Comparison of ENCODE assay signal across 13 cellular contexts in the genomic region with DNA sequence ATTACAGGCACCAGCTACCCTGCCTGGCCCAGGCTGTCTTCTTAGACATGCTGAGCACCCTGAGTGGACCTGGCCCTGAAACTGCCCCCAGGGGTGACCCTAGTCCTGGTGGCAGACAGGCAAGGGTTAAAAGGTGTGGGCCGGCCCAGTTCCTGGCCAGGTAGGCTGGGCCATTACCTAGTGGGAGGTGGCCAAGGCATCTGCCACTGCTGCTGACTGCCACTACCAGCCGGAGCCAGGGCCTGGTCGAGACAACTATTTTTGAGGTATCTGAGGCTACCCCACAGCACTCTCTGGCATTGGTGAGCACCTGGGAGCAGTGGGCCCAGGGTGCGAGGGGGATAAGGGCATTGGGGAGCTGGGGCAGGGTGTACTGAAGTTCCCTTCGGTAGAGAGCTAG. TPM values are rescaled to one million over a fixed set of nuclear protein-coding genes. Genes with fewer than 3 reads are reported as not detected.
DNase-seq lines count a peak whose midpoint lies in the region; ATAC-seq and TF ChIP-seq lines count a peak whose summit lies in the region.
"Had no signal": no experiment of that assay in that cellular context is flagged by ENCODE, and none has a peak within 500 bp of the region (broad histone marks: within the 10 kb centered on the region; RNA-seq: fewer than 3 reads in every experiment).

A gene with protein sequence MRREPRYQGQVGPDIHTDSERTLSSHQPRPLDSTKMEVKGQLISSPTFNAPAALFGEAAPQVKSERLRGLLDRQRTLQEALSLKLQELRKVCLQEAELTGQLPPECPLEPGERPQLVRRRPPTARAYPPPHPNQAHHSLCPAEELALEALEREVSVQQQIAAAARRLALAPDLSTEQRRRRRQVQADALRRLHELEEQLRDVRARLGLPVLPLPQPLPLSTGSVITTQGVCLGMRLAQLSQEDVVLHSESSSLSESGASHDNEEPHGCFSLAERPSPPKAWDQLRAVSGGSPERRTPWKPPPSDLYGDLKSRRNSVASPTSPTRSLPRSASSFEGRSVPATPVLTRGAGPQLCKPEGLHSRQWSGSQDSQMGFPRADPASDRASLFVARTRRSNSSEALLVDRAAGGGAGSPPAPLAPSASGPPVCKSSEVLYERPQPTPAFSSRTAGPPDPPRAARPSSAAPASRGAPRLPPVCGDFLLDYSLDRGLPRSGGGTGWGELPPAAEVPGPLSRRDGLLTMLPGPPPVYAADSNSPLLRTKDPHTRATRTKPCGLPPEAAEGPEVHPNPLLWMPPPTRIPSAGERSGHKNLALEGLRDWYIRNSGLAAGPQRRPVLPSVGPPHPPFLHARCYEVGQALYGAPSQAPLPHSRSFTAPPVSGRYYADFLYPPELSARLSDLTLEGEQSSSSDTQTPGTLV (plus strand): TSS at position 206 of the 400 bp plus-strand sequence. CDS start 3,043 bp downstream, outside the sequence.

- in situ Hi-C loops in mammary epithelial cell (cut with MboI; ENCODE audit: low sequenced_read_pairs in 2 of 2) = no loop called here

- H3K9ac ChIP-seq in HUES64 (ENCODE audit: low read depth, low read length) = peak within 1 kb of the TSS; percentile 55
- H3K9ac ChIP-seq in mammary epithelial cell (ENCODE audit: insufficient read depth, low read length) = peak within 1 kb of the TSS; percentile 61

- no peak within 1 kb of the TSS for H3K4me3 Mint-ChIP-seq in stimulated activated naive B cell treated with anti-CD40 and anti-IgM and Interleukin-4, amounts not matched to agents 10 μg/mL and 1 μg/mL and 100 μg/mL, for 72 hours
- H3K4me3 Mint-ChIP-seq: dendritic cell treated with granulocyte-macrophage colony-stimulating factor and Interleukin-4, amounts not matched to agents 40 ng/mL and 50 ng/mL, for 4 days had no signal

- peak; percentile 28 for DNase-seq in mammary epithelial cell
- peak; percentile 25 for DNase-seq in left kidney (ENCODE audit: low read depth, low spot score)
- DNase-seq in stimulated activated naive B cell treated with anti-CD40 and anti-IgM and Interleukin-4, amounts not matched to agents 10 μg/mL and 1 μg/mL and 100 μg/mL, for 72 hours = no peak
- DNase-seq in DMS 273 (lab: John Stamatoyannopoulos, UW; ENCODE audit: unreplicated experiment) = no peak
- DNase-seq in AG08395 (ENCODE audit: low spot score) = no peak
- DNase-seq: activated CD4-positive, CD25-positive, alpha-beta regulatory T cell treated with anti-CD3 and anti-CD28 coated beads, Interleukin-2, amount 50 U/mL, for 72 hours; activated gamma-delta T cell treated with Interleukin-2 at 50 U/mL for 16 hours; DMS 273 treated with DMSO at 0.1 percent for 48 hours; stimulated activated CD8-positive, alpha-beta memory T cell treated with anti-CD3 and anti-CD28 coated beads, Interleukin-4, amount 100 ng/mL, for 48 hours had no signal

- dilution Hi-C loops in mammary epithelial cell (cut with HindIII; ENCODE audit: low sequenced_read_pairs) = no loop called here

- H3K9me3 ChIP-seq in HUES64 (ENCODE audit: insufficient read depth, low read depth, low read length) (no peaks in the 10 kb centered on the region), mammary epithelial cell (replicated peaks; ENCODE audit: insufficient read depth, low read length) (no peaks in the 10 kb centered on the region)

- intact Hi-C loops in mammary epithelial cell (cut with micrococcal nuclease) = no loop called here

- peak within 1 kb of the TSS; percentile 24 for H2AFZ ChIP-seq in mammary epithelial cell (ENCODE audit: low read depth, low read length)

- H3K36me3 Mint-ChIP-seq in stimulated activated naive B cell treated with anti-CD40 and anti-IgM and Interleukin-4, amounts not matched to agents 10 μg/mL and 1 μg/mL and 100 μg/mL, for 72 hours = peaks cover 2 to 6% of the 10 kb centered on the region in 2 donors

- peak within 1 kb of the TSS; percentile 63 for H3K27ac Mint-ChIP-seq in stimulated activated naive B cell treated with anti-CD40 and anti-IgM and Interleukin-4, amounts not matched to agents 10 μg/mL and 1 μg/mL and 100 μg/mL, for 72 hours
- H3K27ac Mint-ChIP-seq: dendritic cell treated with granulocyte-macrophage colony-stimulating factor and Interleukin-4, amounts not matched to agents 40 ng/mL and 50 ng/mL, for 4 days had no signal

- ATAC-seq in stimulated activated naive B cell treated with anti-CD40 and anti-IgM and Interleukin-4, amounts not matched to agents 10 μg/mL and 1 μg/mL and 100 μg/mL, for 72 hours (replicated peaks) = no peak
- ATAC-seq in HG03095 (IDR thresholded peaks at IDR 0.05; ENCODE audit: unreplicated experiment) (no peak), HG03025 (IDR thresholded peaks at IDR 0.05; ENCODE audit: low FRiP score, unreplicated experiment) (no peak)

- no peaks in the 10 kb centered on the region for H3K4me1 ChIP-seq in HUES64 (ENCODE audit: insufficient read depth, low read length)
- H3K4me1 ChIP-seq in mammary epithelial cell (ENCODE audit: insufficient read depth, low read length) = no peaks in the 10 kb centered on the region

- WGBS in HUES64 = 25% methylated on average over 5 of the region's 5 CpGs
- 32% methylated on average over 4 of the region's 5 CpGs for WGBS in mammary epithelial cell (ENCODE audit: low coverage, missing lambda C conversion rate)

- no TSS peak for BruUV-seq in mammary epithelial cell (replicated peaks; lab: Mats Ljungman, UMichigan)

- no peak for TF ChIP-seq CTCF in mammary epithelial cell (conservative IDR thresholded peaks at IDR 0.05 in 1 of 2, IDR thresholded peaks at IDR 0.05 in 1 of 2; ENCODE audit: extremely low read depth in 1 of 2, insufficient read depth in 1 of 2, low read depth in 1 of 2, low read length in 2 of 2)

- CTCF ChIA-PET in mammary epithelial cell (lab: Charles Lee; ENCODE audit: low non-redundant PET) = no interaction called here

- peaks cover 33% of the 10 kb centered on the region for H3K79me2 ChIP-seq in mammary epithelial cell (ENCODE audit: insufficient read depth, low read length)

- peaks cover 0 to 5% of the 10 kb centered on the region in 2 donors for H3K27me3 Mint-ChIP-seq in stimulated activated naive B cell treated with anti-CD40 and anti-IgM and Interleukin-4, amounts not matched to agents 10 μg/mL and 1 μg/mL and 100 μg/mL, for 72 hours
- H3K27me3 Mint-ChIP-seq: dendritic cell treated with granulocyte-macrophage colony-stimulating factor and Interleukin-4, amounts not matched to agents 40 ng/mL and 50 ng/mL, for 4 days had no signal

- H3K27ac ChIP-seq in HUES64 (ENCODE audit: low read depth, low read length) (peak within 1 kb of the TSS; percentile 49; the same call in 1 of the 2 replicates), mammary epithelial cell (ENCODE audit: insufficient read depth, low read depth, low read length) (peak within 1 kb of the TSS; percentile 70)

- no peaks in the 10 kb centered on the region for H4K20me1 ChIP-seq in mammary epithelial cell (ENCODE audit: insufficient read depth, low read length)

- peaks cover 5% of the 10 kb centered on the region for H3K36me3 ChIP-seq in HUES64 (ENCODE audit: insufficient read depth, low read length)
- H3K36me3 ChIP-seq in mammary epithelial cell (ENCODE audit: insufficient read depth, low read length) = no peaks in the 10 kb centered on the region

- peak within 1 kb of the TSS; percentile 48 for H3K4me2 ChIP-seq in mammary epithelial cell (ENCODE audit: insufficient read depth, low read depth, low read length)

- H3K27me3 ChIP-seq in HUES64 (ENCODE audit: insufficient read depth, low read length) (no peaks in the 10 kb centered on the region), mammary epithelial cell (ENCODE audit: insufficient read depth, low read length) (no peaks in the 10 kb centered on the region)

- H3K4me1 Mint-ChIP-seq in stimulated activated naive B cell treated with anti-CD40 and anti-IgM and Interleukin-4, amounts not matched to agents 10 μg/mL and 1 μg/mL and 100 μg/mL, for 72 hours = peaks cover 12 to 15% of the 10 kb centered on the region in 2 donors

- peaks cover 0 to 6% of the 10 kb centered on the region in 2 donors for H3K9me3 Mint-ChIP-seq in stimulated activated naive B cell treated with anti-CD40 and anti-IgM and Interleukin-4, amounts not matched to agents 10 μg/mL and 1 μg/mL and 100 μg/mL, for 72 hours
- H3K9me3 Mint-ChIP-seq: dendritic cell treated with granulocyte-macrophage colony-stimulating factor and Interleukin-4, amounts not matched to agents 40 ng/mL and 50 ng/mL, for 4 days had no signal

- H3K4me3 ChIP-seq in HUES64 (ENCODE audit: low read length) = peak within 1 kb of the TSS; percentile 61
- H3K4me3 ChIP-seq in mammary epithelial cell (replicated peaks in 1 of 3; ENCODE audit: insufficient read depth in 1 of 3, low read depth in 2 of 3, low read length in 3 of 3) = peak within 1 kb of the TSS; percentile 65 to 70 (median 67)

RNA-seq across cellular contexts. Expression of the gene that starts here (rescaled TPM):
- 6.2 TPM for polyA plus RNA-seq in HUES64 (2013, experiment 1 of 2)
- polyA plus RNA-seq in HUES64 (2013, experiment 2 of 2) = 6.8 TPM
- total RNA-seq in mammary epithelial cell = 10 to 100 TPM in 1 of 2 donors, 1 to 10 TPM in 1; 8.3 to 26.1 TPM
- 12.6 TPM for polyA plus RNA-seq in mammary epithelial cell
- 20.5 TPM for polyA minus RNA-seq in mammary epithelial cell

Comparison
In these comparisons a context has a peak if more than half of its experiments do, and no peak if none do; other contexts are left out.
1. DNase-seq: peak in mammary epithelial cell (single experiment) and left kidney (single experiment); none in stimulated activated naive B cell treated with anti-CD40 and anti-IgM and Interleukin-4, amounts not matched to agents 10 μg/mL and 1 μg/mL and 100 μg/mL, for 72 hours (single experiment), DMS 273 (single experiment) and AG08395 (single experiment).